ENCODE assay signal across 19 cellular contexts in genomic region chr1:14320986-14321385, GRCh38.
A peak's percentile ranks its signal among the peaks of the same experiment; 100 is the strongest.
DNase-seq lines count a peak whose midpoint lies in the region; ATAC-seq and TF ChIP-seq lines count a peak whose summit lies in the region.
"Had no signal": no experiment of that assay in that cellular context is flagged by ENCODE, and none has a peak within 500 bp of the region (broad histone marks: within the 10 kb centered on the region; RNA-seq: fewer than 3 reads in every experiment).

No MANE protein-coding gene starts in this region.

- no peak overlapping the region for H3K4me3 Mint-ChIP-seq in MCF 10A (ENCODE audit: unreplicated experiment)
- H3K4me3 Mint-ChIP-seq: B cell; CD4-positive, CD25-positive, alpha-beta regulatory T cell had no signal

- ATAC-seq in activated CD4-positive, CD25-positive, alpha-beta regulatory T cell treated with anti-CD3 and anti-CD28 coated beads, Interleukin-2, amount 50 U/mL, for 24 hours = no peak
- ATAC-seq: HCT116 had no signal

- H3K9me3 ChIP-seq in breast epithelium (no peaks in the 10 kb centered on the region), SJCRH30 (replicated peaks) (no peaks in the 10 kb centered on the region)
- H3K9me3 ChIP-seq: Caco-2 had no signal

- H3K4me1 Mint-ChIP-seq in MCF 10A (ENCODE audit: insufficient read depth, unreplicated experiment) = peaks cover 17% of the 10 kb centered on the region
- H3K4me1 Mint-ChIP-seq: B cell; CD4-positive, CD25-positive, alpha-beta regulatory T cell had no signal

- H3K36me3 ChIP-seq in breast epithelium (no peaks in the 10 kb centered on the region), SJCRH30 (no peaks in the 10 kb centered on the region)

- H3K27ac Mint-ChIP-seq in MCF 10A (ENCODE audit: low read depth, unreplicated experiment) = peak overlapping the region; percentile 83
- H3K27ac Mint-ChIP-seq: B cell; CD4-positive, CD25-positive, alpha-beta regulatory T cell had no signal

- H3K27me3 Mint-ChIP-seq in MCF 10A (ENCODE audit: insufficient read depth, unreplicated experiment) = no peaks in the 10 kb centered on the region
- H3K27me3 Mint-ChIP-seq: CD4-positive, CD25-positive, alpha-beta regulatory T cell had no signal

- no TSS peak for BruUV-seq in MCF 10A (replicated peaks; lab: Mats Ljungman, UMichigan)

- peaks cover 6% of the 10 kb centered on the region for H3K36me3 Mint-ChIP-seq in MCF 10A (ENCODE audit: insufficient read depth, unreplicated experiment)
- H3K36me3 Mint-ChIP-seq: CD4-positive, CD25-positive, alpha-beta regulatory T cell had no signal

- H3K27me3 ChIP-seq in breast epithelium = no peaks in the 10 kb centered on the region
- no peaks in the 10 kb centered on the region for H3K27me3 ChIP-seq in SJCRH30

- no peaks in the 10 kb centered on the region for H3K9me3 Mint-ChIP-seq in MCF 10A (ENCODE audit: unreplicated experiment)

- POLR2A ChIA-PET in MCF 10A (lab: Yijun Ruan, JAX) = interaction anchor here (0.7 to 1.9 kb wide), 8 partner anchors 9 to 281 kb away, joined by 3 to 7 read pairs (median 4); no protein-coding TSS in a partner anchor

- TF ChIP-seq CTCF in MCF 10A (IDR thresholded peaks at IDR 0.05; ENCODE audit: unreplicated experiment) (no peak), breast epithelium (IDR thresholded peaks at IDR 0.05) (no peak)

- no peaks in the 10 kb centered on the region for H3K4me1 ChIP-seq in breast epithelium
- peaks cover 18% of the 10 kb centered on the region for H3K4me1 ChIP-seq in SJCRH30
- H3K4me1 ChIP-seq: Caco-2 had no signal

- DNase-seq in NCI-H748 (lab: John Stamatoyannopoulos, UW; ENCODE audit: unreplicated experiment) (peak; percentile 44), NCI-H748 treated with DMSO at 0.1 percent for 48 hours (lab: John Stamatoyannopoulos, UW) (no peak), MCF 10A (ENCODE audit: unreplicated experiment) (no peak), breast epithelium (ENCODE audit: low spot score in 2 of 2) (no peak), SJCRH30 (no peak), NCI-H69 (lab: John Stamatoyannopoulos, UW) (no peak), hypothalamus (lab: John Stamatoyannopoulos, UW) (no peak)
- DNase-seq: Caco-2, DMS153, Karpas-422, NCI-H1092 treated with DMSO at 0.1 percent for 48 hours, NCI-H1694, Right ventricle myocardium superior had no signal

- H3K27ac ChIP-seq in breast epithelium (no peak overlapping the region), SJCRH30 (0 out of 2 replicates have a peak overlapping the region, but pooled peaks have one; percentile 7)
- H3K27ac ChIP-seq: HL-60, SK-N-MC had no signal

- TF ChIP-seq POLR2A in breast epithelium (IDR thresholded peaks at IDR 0.05) = no peak

- intact Hi-C loops in MCF 10A (cut with micrococcal nuclease) (no loop called here), breast epithelium (cut with DNase I; ENCODE audit: low total_unique reads) (no loop called here)

- H3K4me3 ChIP-seq in breast epithelium = no peak overlapping the region
- H3K4me3 ChIP-seq in SJCRH30 = no peak overlapping the region
- H3K4me3 ChIP-seq: SK-N-MC had no signal

- CTCF ChIA-PET in MCF 10A (lab: Yijun Ruan, JAX) = interaction anchor here (0.6 to 1.1 kb wide), 2 partner anchors 17 to 22 kb away, joined by 3 read pairs; no protein-coding TSS in a partner anchor
